Comparison of ENCODE assay signal across 13 cellular contexts in genomic region chr1:183872406-183872805, GRCh38.
DNase-seq lines count a peak whose midpoint lies in the region; TF ChIP-seq lines count a peak whose summit lies in the region.
"Had no signal": no experiment of that assay in that cellular context is flagged by ENCODE, and none has a peak within 500 bp of the region (broad histone marks: within the 10 kb centered on the region; RNA-seq: fewer than 3 reads in every experiment).

No MANE protein-coding gene starts in this region.

- no peak for TF ChIP-seq CTCF in brain microvascular endothelial cell (IDR thresholded peaks at IDR 0.05; ENCODE audit: low read depth, low read length, missing control alignments)

- in situ Hi-C loops in brain microvascular endothelial cell (cut with HindIII; ENCODE audit: low pct_ligation_motif_present, low sequenced_read_pairs): no loop called here

- H3K36me3 ChIP-seq in adipocyte (ENCODE audit: control insufficient read depth, insufficient read depth, low read length, severe bottlenecking): peaks cover 4% of the 10 kb centered on the region
- H3K36me3 ChIP-seq in brain microvascular endothelial cell (replicated peaks): no peaks in the 10 kb centered on the region

- H3K9me3 ChIP-seq in adipocyte (ENCODE audit: control insufficient read depth, low read length): no peaks in the 10 kb centered on the region

- H3K9ac ChIP-seq in adipocyte (ENCODE audit: low read length): peak overlapping the region; percentile 62

- DNase-seq in EH (ENCODE audit: low read depth) (peak; percentile 11), adipocyte (ENCODE audit: low read depth) (peak; percentile 60), globus pallidus (ENCODE audit: low spot score) (peak; percentile 47), AML-193 (lab: John Stamatoyannopoulos, UW) (no peak), hepatic stellate cell (ENCODE audit: low spot score) (no peak), NCI-H1436 (lab: John Stamatoyannopoulos, UW) (no peak), brain microvascular endothelial cell (no peak)
- DNase-seq: COR-L47; natural killer cell; NCI-H510A treated with DMSO at 0.1 percent for 48 hours; SHP77 treated with DMSO at 0.1 percent for 48 hours; stimulated activated CD4-positive, alpha-beta T cell treated with anti-CD3 and anti-CD28 coated beads, Interleukin-2, amount 100 ng/mL, for 24 hours had no signal

- peaks cover 47% of the 10 kb centered on the region for H3K4me1 ChIP-seq in adipocyte (ENCODE audit: control insufficient read depth, insufficient read depth, low read length)

- H3K27ac ChIP-seq in skin epidermis: peak overlapping the region in 12 of 21 experiments; percentile 12 to 79 (median 54)
- H3K27ac ChIP-seq in brain microvascular endothelial cell: no peak overlapping the region

- H3K27me3 ChIP-seq in adipocyte (replicated peaks; ENCODE audit: control insufficient read depth, insufficient read depth, low read length) (no peaks in the 10 kb centered on the region), brain microvascular endothelial cell (replicated peaks) (no peaks in the 10 kb centered on the region)

- peak overlapping the region; percentile 56 for H3K4me3 ChIP-seq in adipocyte (ENCODE audit: low read length)
- no peak overlapping the region for H3K4me3 ChIP-seq in skin epidermis
- H3K4me3 ChIP-seq in brain microvascular endothelial cell (ENCODE audit: low read depth, low read length): no peak overlapping the region

Comparison
In these comparisons a context has a peak if more than half of its experiments do, and no peak if none do; other contexts are left out.
1. DNase-seq: peak in EH (single experiment), adipocyte (single experiment) and globus pallidus (single experiment); none in AML-193 (0 of 2), hepatic stellate cell (single experiment), NCI-H1436 (single experiment) and brain microvascular endothelial cell (single experiment).